1 cellular context compared by ENCODE assay signal in genomic region chr11:102615077-102615893, GRCh38.
TF ChIP-seq lines count a peak whose summit lies in the region.

No MANE protein-coding gene starts in this region.

TF ChIP-seq in K562, 482 proteins besides CTCF, POLR2A, EP300 and RAD21 (continued from another document):
- TF ChIP-seq SRF (CRISPR knock-in tag; IDR thresholded peaks at IDR 0.05) (no peak), CREBBP (IDR thresholded peaks at IDR 0.05; ENCODE audit: low read depth, low read length) (no peak)
